ENCODE assay signal across 2 cellular contexts in genomic region chr10:37992083-37992482, GRCh38.
TF ChIP-seq lines count a peak whose summit lies in the region.

No MANE protein-coding gene starts in this region.

TF ChIP-seq in HepG2, 621 proteins besides CTCF, POLR2A, EP300 and RAD21:
- TF ChIP-seq THAP8 (CRISPR knock-in tag; IDR thresholded peaks at IDR 0.05; ENCODE audit: borderline replicate concordance), result no peak
- peak; percentile 28; the same call in 1 of the 2 replicates for TF ChIP-seq SMC3 (IDR thresholded peaks at IDR 0.05; ENCODE audit: low read length)
- TF ChIP-seq ATF7-NPFF (CRISPR knock-in tag; IDR thresholded peaks at IDR 0.05; ENCODE audit: low read depth), result no peak
- no peak for TF ChIP-seq ZFYVE20 (CRISPR knock-in tag; IDR thresholded peaks at IDR 0.05; ENCODE audit: borderline replicate concordance, low read depth)
- no peak for TF ChIP-seq ZNF496 (CRISPR knock-in tag; IDR thresholded peaks at IDR 0.05; ENCODE audit: insufficient replicate concordance)
- TF ChIP-seq ZBTB21 (CRISPR knock-in tag; IDR thresholded peaks at IDR 0.05), result no peak
- TF ChIP-seq STAG1 (CRISPR knock-in tag; IDR thresholded peaks at IDR 0.05), result peak; percentile 30; the same call in 1 of the 2 replicates
- no peak for TF ChIP-seq ZNF281 (CRISPR knock-in tag; IDR thresholded peaks at IDR 0.05; ENCODE audit: borderline replicate concordance)
- TF ChIP-seq CEBPB (IDR thresholded peaks at IDR 0.05; ENCODE audit: borderline replicate concordance, low read depth, low read length), result no peak
- TF ChIP-seq ZNF644 (CRISPR knock-in tag; IDR thresholded peaks at IDR 0.05; ENCODE audit: low read depth), result 0 out of 2 replicates have a peak, but pooled peaks have one; percentile 37
- TF ChIP-seq ZNF746 (CRISPR knock-in tag; IDR thresholded peaks at IDR 0.05), result no peak
- TF ChIP-seq ZBTB44 (CRISPR knock-in tag; IDR thresholded peaks at IDR 0.05), result no peak

TF ChIP-seq in GM12878, 131 proteins besides CTCF, POLR2A, EP300 and RAD21:
- TF ChIP-seq SMC3 (IDR thresholded peaks at IDR 0.05; ENCODE audit: borderline replicate concordance, low read length) (0 out of 2 replicates have a peak, but pooled peaks have one; percentile 8), RUNX3 (IDR thresholded peaks at IDR 0.05; ENCODE audit: low read length) (peak; percentile 71), NFXL1 (IDR thresholded peaks at IDR 0.05; ENCODE audit: borderline replicate concordance) (no peak), YY1 (IDR thresholded peaks at IDR 0.05; ENCODE audit: low read depth, low read length) (0 out of 2 replicates have a peak, but pooled peaks have one; percentile 32), CHD1 (IDR thresholded peaks at IDR 0.05; ENCODE audit: low read depth, low read length) (no peak), SUPT20H (IDR thresholded peaks at IDR 0.05; ENCODE audit: borderline replicate concordance, control insufficient read depth, low read depth, low read length) (no peak)
